10 cellular contexts compared by ENCODE assay signal in genomic region chr2:69933839-69934613, GRCh38. TPM values are rescaled to one million over a fixed set of nuclear protein-coding genes. Genes with fewer than 3 reads are reported as not detected.
DNase-seq lines count a peak whose midpoint lies in the region; ATAC-seq and TF ChIP-seq lines count a peak whose summit lies in the region.
"Had no signal": no experiment of that assay in that cellular context is flagged by ENCODE, and none has a peak within 500 bp of the region (broad histone marks: within the 10 kb centered on the region; RNA-seq: fewer than 3 reads in every experiment).

No MANE protein-coding gene starts in this region.

- H3K4me3 ChIP-seq in BLaER1 (no peak overlapping the region), mammary epithelial cell (replicated peaks in 1 of 3; ENCODE audit: insufficient read depth in 1 of 3, low read depth in 2 of 3, low read length in 3 of 3) (no peak overlapping the region)

- peaks cover 29% of the 10 kb centered on the region for H3K36me3 Mint-ChIP-seq in mesothelial cell of epicardium

- H3K9ac ChIP-seq in BLaER1 (no peak overlapping the region), mammary epithelial cell (ENCODE audit: insufficient read depth, low read length) (no peak overlapping the region)

- H3K27me3 ChIP-seq in BLaER1: no peaks in the 10 kb centered on the region
- H3K27me3 ChIP-seq in mammary epithelial cell (ENCODE audit: insufficient read depth, low read length): no peaks in the 10 kb centered on the region

- DNase-seq in M059J (ENCODE audit: low read depth) (peak; percentile 79), mammary epithelial cell (peak; percentile 86), mesothelial cell of epicardium (ENCODE audit: low spot score in 2 of 2, unreplicated experiment in 2 of 2) (no peak), midbrain (lab: John Stamatoyannopoulos, UW) (no peak), NCI-H146 (lab: John Stamatoyannopoulos, UW) (no peak)

- no peak overlapping the region for H3K4me3 Mint-ChIP-seq in mesothelial cell of epicardium
- H3K4me3 Mint-ChIP-seq: nephron had no signal

- WGBS in mammary epithelial cell (ENCODE audit: low coverage, missing lambda C conversion rate): 67% methylated on average over 4 of the region's 4 CpGs

- ATAC-seq in HG03571 (IDR thresholded peaks at IDR 0.05; ENCODE audit: unreplicated experiment) (no peak), HG03196 (IDR thresholded peaks at IDR 0.05; ENCODE audit: unreplicated experiment) (no peak)

- peak overlapping the region; percentile 4 for H3K27ac Mint-ChIP-seq in mesothelial cell of epicardium
- H3K27ac Mint-ChIP-seq: nephron had no signal

- H3K4me1 ChIP-seq in BLaER1: peaks cover 14% of the 10 kb centered on the region
- peaks cover 18% of the 10 kb centered on the region for H3K4me1 ChIP-seq in mammary epithelial cell (ENCODE audit: insufficient read depth, low read length)

- in situ Hi-C loops in mammary epithelial cell (cut with MboI; ENCODE audit: low sequenced_read_pairs in 2 of 2): no loop called here

- dilution Hi-C loops in mammary epithelial cell (cut with HindIII; ENCODE audit: low sequenced_read_pairs): no loop called here

- no peaks in the 10 kb centered on the region for H4K20me1 ChIP-seq in BLaER1
- no peaks in the 10 kb centered on the region for H4K20me1 ChIP-seq in mammary epithelial cell (ENCODE audit: insufficient read depth, low read length)

- no peaks in the 10 kb centered on the region for H3K9me3 Mint-ChIP-seq in mesothelial cell of epicardium
- H3K9me3 Mint-ChIP-seq: nephron had no signal

- no peaks in the 10 kb centered on the region for H3K9me3 ChIP-seq in BLaER1
- H3K9me3 ChIP-seq in mammary epithelial cell (replicated peaks; ENCODE audit: insufficient read depth, low read length): no peaks in the 10 kb centered on the region

- CTCF ChIA-PET in mammary epithelial cell (lab: Charles Lee; ENCODE audit: low non-redundant PET): no interaction called here

- BruUV-seq in mammary epithelial cell (replicated peaks; lab: Mats Ljungman, UMichigan): TSS peak; percentile 87

- H2AFZ ChIP-seq in mammary epithelial cell (ENCODE audit: low read depth, low read length): peak overlapping the region; percentile 25

- H3K27ac ChIP-seq in BLaER1 (no peak overlapping the region), mammary epithelial cell (ENCODE audit: insufficient read depth, low read depth, low read length) (peak overlapping the region; percentile 73)
- H3K27ac ChIP-seq: VCaP had no signal

- peaks cover 11% of the 10 kb centered on the region for H3K79me2 ChIP-seq in mammary epithelial cell (ENCODE audit: insufficient read depth, low read length)

- TF ChIP-seq CTCF in mammary epithelial cell (conservative IDR thresholded peaks at IDR 0.05 in 1 of 2, IDR thresholded peaks at IDR 0.05 in 1 of 2; ENCODE audit: extremely low read depth in 1 of 2, insufficient read depth in 1 of 2, low read depth in 1 of 2, low read length in 2 of 2) (no peak), mesothelial cell of epicardium (IDR thresholded peaks at IDR 0.05; ENCODE audit: unreplicated experiment) (no peak)

- peak overlapping the region; percentile 40 for H3K4me2 ChIP-seq in BLaER1
- peak overlapping the region; percentile 60 for H3K4me2 ChIP-seq in mammary epithelial cell (ENCODE audit: insufficient read depth, low read depth, low read length)

- H3K27me3 Mint-ChIP-seq in mesothelial cell of epicardium (ENCODE audit: low read depth): no peaks in the 10 kb centered on the region

- H3K36me3 ChIP-seq in BLaER1: peaks cover 36% of the 10 kb centered on the region
- peaks cover 16% of the 10 kb centered on the region for H3K36me3 ChIP-seq in mammary epithelial cell (ENCODE audit: insufficient read depth, low read length)

- peaks cover 12% of the 10 kb centered on the region for H3K4me1 Mint-ChIP-seq in mesothelial cell of epicardium

- intact Hi-C loops in mammary epithelial cell (cut with micrococcal nuclease): loop anchor here (1.0 kb wide), 1 partner anchor 208 kb away; no protein-coding TSS in a partner anchor

RNA-seq across cellular contexts. Expression of gene MXD1, which starts 19.1 kb away (rescaled TPM):
- 2.1 and 5.0 TPM in 2 replicates for total RNA-seq in M059J (2014; rRNA removed; shearing (Covaris generic))
- total RNA-seq in mammary epithelial cell (10 to 100 TPM in 1 of 2 donors, 1 to 10 TPM in 1; 8.7 to 21.1 TPM), mesothelial cell of epicardium (8.7 to 10.4 TPM (median 9.7 TPM) in 3 replicates)
- 5.5 TPM for polyA plus RNA-seq in mammary epithelial cell
- polyA minus RNA-seq in mammary epithelial cell: 6.8 TPM

RNA-seq across cellular contexts. Expression of gene ASPRV1, which starts 27.4 kb away (rescaled TPM):
- 0.15 and 0.49 TPM in 2 replicates for total RNA-seq in M059J (2014; rRNA removed; shearing (Covaris generic))
- total RNA-seq in mammary epithelial cell: under 1 TPM in 1 of 2 donors, not detected in 1; 0.17 TPM
- polyA plus RNA-seq in mammary epithelial cell: 0.05 TPM
- not detected for polyA minus RNA-seq in mammary epithelial cell
- 2.6 to 3.6 TPM (median 3.5 TPM) in 3 replicates for total RNA-seq in mesothelial cell of epicardium

RNA-seq across cellular contexts. Expression of gene SNRNP27, which starts 40.3 kb away (rescaled TPM):
- total RNA-seq in M059J (2014; rRNA removed; shearing (Covaris generic)): 93.9 and 105 TPM in 2 replicates
- total RNA-seq in mammary epithelial cell (10 to 100 TPM; 25.3 to 51.2 TPM), mesothelial cell of epicardium (44.4 to 48.7 TPM (median 45.6 TPM) in 3 replicates)
- 29.8 TPM for polyA plus RNA-seq in mammary epithelial cell
- polyA minus RNA-seq in mammary epithelial cell: 3.8 TPM

Comparison
In these comparisons a context has a peak if more than half of its experiments do, and no peak if none do; other contexts are left out.
1. DNase-seq: peak in M059J (single experiment) and mammary epithelial cell (single experiment); none in mesothelial cell of epicardium (0 of 2), midbrain (single experiment) and NCI-H146 (single experiment).